In the genomic region with DNA sequence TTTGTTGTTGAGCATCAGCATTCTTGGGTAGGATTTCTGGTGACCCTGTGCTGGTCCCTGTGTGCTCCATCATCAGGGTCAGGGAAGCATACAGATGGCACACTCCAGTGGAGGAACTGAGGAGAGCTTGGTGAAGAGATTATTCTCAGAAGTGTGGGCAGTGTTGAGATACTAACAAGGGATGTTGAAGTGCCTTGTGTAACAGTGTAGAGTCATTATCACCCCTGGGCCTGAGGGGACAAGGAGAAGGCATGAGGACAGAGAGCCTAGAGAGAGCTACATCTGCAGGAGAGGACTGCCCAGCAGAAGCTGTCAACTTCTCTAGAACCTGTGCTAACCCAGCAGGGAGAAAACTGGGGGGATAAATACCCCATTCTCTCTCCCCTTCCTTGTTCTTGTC, we compare ENCODE assay signal across 26 cellular contexts.
A peak's percentile ranks its signal among the peaks of the same experiment; 100 is the strongest.
DNase-seq lines count a peak whose midpoint lies in the region; ATAC-seq and TF ChIP-seq lines count a peak whose summit lies in the region.
"Had no signal": no experiment of that assay in that cellular context is flagged by ENCODE, and none has a peak within 500 bp of the region (broad histone marks: within the 10 kb centered on the region; RNA-seq: fewer than 3 reads in every experiment).

No MANE protein-coding gene starts in this region.

- no peaks in the 10 kb centered on the region for H3K4me1 ChIP-seq in osteoblast (ENCODE audit: insufficient read depth, low read length)
- H3K4me1 ChIP-seq: breast epithelium, suprapubic skin had no signal

- ATAC-seq in stimulated activated naive CD8-positive, alpha-beta T cell treated with anti-CD3 and anti-CD28 coated beads, Interleukin-15, Interleukin-2, amounts not matched to agents 100 U/mL and 50 U/mL, for 24 hours = peak; percentile 55
- ATAC-seq in stimulated activated naive CD8-positive, alpha-beta T cell treated with anti-CD3 and anti-CD28 coated beads, Interleukin-15, amount 100 ng/mL, for 72 hours = no peak
- peak; percentile 42 for ATAC-seq in GM21390 (IDR thresholded peaks at IDR 0.05; ENCODE audit: unreplicated experiment)
- ATAC-seq in HG03432 (IDR thresholded peaks at IDR 0.05; ENCODE audit: unreplicated experiment) = peak; percentile 30
- ATAC-seq: gastroesophageal sphincter; Panc1; stimulated activated memory B cell treated with anti-CD40 and anti-IgM and Interleukin-4, amounts not matched to agents 10 μg/mL and 1 μg/mL and 100 μg/mL, for 72 hours had no signal

- H3K27ac ChIP-seq in osteoblast (ENCODE audit: low read depth, low read length) (no peak overlapping the region), caudate nucleus (ENCODE audit: low read depth, low read length) (no peak overlapping the region)
- H3K27ac ChIP-seq: breast epithelium, gastroesophageal sphincter, suprapubic skin had no signal

- no peak overlapping the region for H3K4me2 ChIP-seq in osteoblast (ENCODE audit: insufficient read depth, low read length)

- no peak overlapping the region for H3K27ac Mint-ChIP-seq in stimulated activated naive CD8-positive, alpha-beta T cell treated with anti-CD3 and anti-CD28 coated beads, Interleukin-15, amount 100 ng/mL, for 72 hours
- peak overlapping the region; percentile 33 for H3K27ac Mint-ChIP-seq in stimulated activated naive CD8-positive, alpha-beta T cell treated with anti-CD3 and anti-CD28 coated beads, Interleukin-15, Interleukin-2, amounts not matched to agents 100 ng/mL and 50 ng/mL, for 24 hours
- H3K27ac Mint-ChIP-seq: activated naive CD4-positive, alpha-beta T cell treated with anti-CD3 and anti-CD28 coated beads, Interleukin-2, amount 10 ng/mL, durations not matched to agents 7 days and 5 days; nephron; stimulated activated memory B cell treated with anti-CD40 and anti-IgM and Interleukin-4, amounts not matched to agents 10 μg/mL and 1 μg/mL and 100 μg/mL, for 72 hours; T-helper 2 cell treated with Interferon-gamma antibody and Interleukin-4, amounts not matched to agents 5 μg/mL and 100 μg/mL, for 36 hours had no signal

- peaks cover 10 to 21% of the 10 kb centered on the region in 2 donors for H3K9me3 Mint-ChIP-seq in stimulated activated naive CD8-positive, alpha-beta T cell treated with anti-CD3 and anti-CD28 coated beads, Interleukin-15, amount 100 ng/mL, for 72 hours
- peaks cover 8% of the 10 kb centered on the region for H3K9me3 Mint-ChIP-seq in stimulated activated naive CD8-positive, alpha-beta T cell treated with anti-CD3 and anti-CD28 coated beads, Interleukin-15, Interleukin-2, amounts not matched to agents 100 ng/mL and 50 ng/mL, for 24 hours

- no peak overlapping the region for H2AFZ ChIP-seq in osteoblast (ENCODE audit: low read length)

- H3K27me3 Mint-ChIP-seq in stimulated activated naive CD8-positive, alpha-beta T cell treated with anti-CD3 and anti-CD28 coated beads, Interleukin-15, amount 100 ng/mL, for 72 hours = no peaks in the 10 kb centered on the region
- H3K27me3 Mint-ChIP-seq in stimulated activated naive CD8-positive, alpha-beta T cell treated with anti-CD3 and anti-CD28 coated beads, Interleukin-15, Interleukin-2, amounts not matched to agents 100 ng/mL and 50 ng/mL, for 24 hours = no peaks in the 10 kb centered on the region
- H3K27me3 Mint-ChIP-seq: activated naive CD4-positive, alpha-beta T cell treated with anti-CD3 and anti-CD28 coated beads, Interleukin-2, amount 10 ng/mL, durations not matched to agents 7 days and 5 days had no signal

- no peaks in the 10 kb centered on the region for H3K36me3 Mint-ChIP-seq in stimulated activated naive CD8-positive, alpha-beta T cell treated with anti-CD3 and anti-CD28 coated beads, Interleukin-15, Interleukin-2, amounts not matched to agents 100 ng/mL and 50 ng/mL, for 24 hours (ENCODE audit: low read depth)
- H3K36me3 Mint-ChIP-seq: activated naive CD4-positive, alpha-beta T cell treated with anti-CD3 and anti-CD28 coated beads, Interleukin-2, amount 10 ng/mL, durations not matched to agents 7 days and 5 days; stimulated activated memory B cell treated with anti-CD40 and anti-IgM and Interleukin-4, amounts not matched to agents 10 μg/mL and 1 μg/mL and 100 μg/mL, for 72 hours had no signal

- H4K20me1 ChIP-seq in osteoblast (ENCODE audit: insufficient read depth, low read length) = no peaks in the 10 kb centered on the region

- H3K36me3 ChIP-seq in osteoblast (ENCODE audit: insufficient read depth, low read length) = no peaks in the 10 kb centered on the region
- H3K36me3 ChIP-seq: breast epithelium, gastroesophageal sphincter, suprapubic skin had no signal

- H3K4me3 Mint-ChIP-seq in stimulated activated naive CD8-positive, alpha-beta T cell treated with anti-CD3 and anti-CD28 coated beads, Interleukin-15, amount 100 ng/mL, for 72 hours = no peak overlapping the region
- no peak overlapping the region for H3K4me3 Mint-ChIP-seq in stimulated activated naive CD8-positive, alpha-beta T cell treated with anti-CD3 and anti-CD28 coated beads, Interleukin-15, Interleukin-2, amounts not matched to agents 100 ng/mL and 50 ng/mL, for 24 hours
- H3K4me3 Mint-ChIP-seq: activated naive CD4-positive, alpha-beta T cell treated with anti-CD3 and anti-CD28 coated beads, Interleukin-2, amount 10 ng/mL, durations not matched to agents 7 days and 5 days; nephron; stimulated activated memory B cell treated with anti-CD40 and anti-IgM and Interleukin-4, amounts not matched to agents 10 μg/mL and 1 μg/mL and 100 μg/mL, for 72 hours; T-helper 2 cell treated with Interferon-gamma antibody and Interleukin-4, amounts not matched to agents 5 μg/mL and 100 μg/mL, for 36 hours had no signal

- no peaks in the 10 kb centered on the region for H3K27me3 ChIP-seq in osteoblast (ENCODE audit: insufficient read depth, low read length)
- H3K27me3 ChIP-seq: breast epithelium, gastroesophageal sphincter, suprapubic skin had no signal

- no peak for DNase-seq in stimulated activated naive CD8-positive, alpha-beta T cell treated with anti-CD3 and anti-CD28 coated beads, Interleukin-15, Interleukin-2, amounts not matched to agents 100 U/mL and 50 U/mL, for 24 hours
- DNase-seq in stimulated activated naive CD8-positive, alpha-beta T cell treated with anti-CD3 and anti-CD28 coated beads, Interleukin-15, amount 100 ng/mL, for 72 hours = no peak
- DNase-seq in osteoblast (ENCODE audit: insufficient read length, low spot score, missing footprints) = no peak
- DNase-seq in NCI-H226 = no peak
- DNase-seq in caudate nucleus (lab: John Stamatoyannopoulos, UW) = no peak
- DNase-seq: activated naive CD4-positive, alpha-beta T cell treated with anti-CD3 and anti-CD28 coated beads, Interleukin-2, amount 10 ng/mL, durations not matched to agents 7 days and 5 days; anterior cingulate cortex; H7; hippocampal formation; MV-4-11; NCI-H1436; NCI-H2107; NCI-H446; NCI-H748 treated with DMSO at 0.1 percent for 48 hours; SHP77 had no signal

- no peak for TF ChIP-seq CTCF in osteoblast (IDR thresholded peaks at IDR 0.05; ENCODE audit: extremely low read depth, low read depth, low read length)

- no peaks in the 10 kb centered on the region for H3K9me3 ChIP-seq in osteoblast (ENCODE audit: low read depth, low read length)
- H3K9me3 ChIP-seq: breast epithelium, gastroesophageal sphincter, suprapubic skin had no signal

- peaks cover 28% of the 10 kb centered on the region for H3K4me1 Mint-ChIP-seq in stimulated activated naive CD8-positive, alpha-beta T cell treated with anti-CD3 and anti-CD28 coated beads, Interleukin-15, amount 100 ng/mL, for 72 hours
- H3K4me1 Mint-ChIP-seq in stimulated activated naive CD8-positive, alpha-beta T cell treated with anti-CD3 and anti-CD28 coated beads, Interleukin-15, Interleukin-2, amounts not matched to agents 100 ng/mL and 50 ng/mL, for 24 hours (ENCODE audit: low read depth) = peaks cover 49% of the 10 kb centered on the region
- H3K4me1 Mint-ChIP-seq: stimulated activated memory B cell treated with anti-CD40 and anti-IgM and Interleukin-4, amounts not matched to agents 10 μg/mL and 1 μg/mL and 100 μg/mL, for 72 hours had no signal

- H3K79me2 ChIP-seq in osteoblast (ENCODE audit: insufficient read depth, low read length) = no peaks in the 10 kb centered on the region

- H3K4me3 ChIP-seq in osteoblast (ENCODE audit: insufficient read depth, low read length) = no peak overlapping the region
- H3K4me3 ChIP-seq: breast epithelium, gastroesophageal sphincter, lung, suprapubic skin had no signal
